24 cellular contexts compared by ENCODE assay signal in the genomic region with DNA sequence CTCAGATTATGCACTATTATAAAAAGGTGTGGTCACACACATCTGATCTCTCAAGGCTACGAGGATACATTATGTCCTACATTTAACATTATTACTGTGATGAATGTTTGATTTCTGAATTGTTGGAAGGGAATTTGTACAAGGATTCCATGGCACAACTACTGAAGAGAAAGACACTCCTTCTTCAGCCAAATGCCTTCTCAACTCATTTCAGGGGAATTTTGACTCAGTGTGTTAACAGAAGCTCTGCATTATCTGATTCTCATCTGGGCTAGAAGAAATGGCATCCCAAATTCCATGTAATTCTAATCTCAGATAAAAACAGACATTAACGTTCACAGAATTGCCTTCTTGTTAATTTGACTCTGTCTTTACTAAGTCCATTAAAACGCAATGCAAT.
"Had no signal": no experiment of that assay in that cellular context is flagged by ENCODE, and none has a peak within 500 bp of the region (broad histone marks: within the 10 kb centered on the region; RNA-seq: fewer than 3 reads in every experiment).

No MANE protein-coding gene starts in this region.

- H2AFZ ChIP-seq: parathyroid adenoma had no signal

- H3K79me2 ChIP-seq: parathyroid adenoma had no signal

- H3K4me3 Mint-ChIP-seq: activated B cell treated with CpG ODN at 0.5 μM for 24 hours; activated CD8-positive, alpha-beta T cell treated with anti-CD3 and anti-CD28 coated beads for 36 hours; activated T-cell treated with anti-CD3 and anti-CD28 coated beads, Interleukin-2, amount 50 U/mL, for 4 hours; activated T-helper 17 cell treated with anti-CD3 and anti-CD28 coated beads, Interleukin-2, amount 50 U/mL, for 72 hours; naive thymus-derived CD4-positive, alpha-beta T cell; type B pancreatic cell had no signal

- H3K9ac ChIP-seq: parathyroid adenoma had no signal

- H3K27ac ChIP-seq: body of pancreas, parathyroid adenoma, right atrium auricular region, spleen, testis, uterus had no signal

- H3K9me3 Mint-ChIP-seq: activated B cell treated with CpG ODN at 0.5 μM for 24 hours; activated CD8-positive, alpha-beta T cell treated with anti-CD3 and anti-CD28 coated beads for 36 hours; activated T-cell treated with anti-CD3 and anti-CD28 coated beads, Interleukin-2, amount 50 U/mL, for 4 hours had no signal

- H3K36me3 Mint-ChIP-seq: activated naive CD4-positive, alpha-beta T cell treated with anti-CD3 and anti-CD28 coated beads, Interleukin-2, amount 50 U/mL, for 72 hours; naive thymus-derived CD4-positive, alpha-beta T cell; type B pancreatic cell had no signal

- H3K27ac Mint-ChIP-seq: activated B cell treated with CpG ODN at 0.5 μM for 24 hours; activated CD8-positive, alpha-beta T cell treated with anti-CD3 and anti-CD28 coated beads for 36 hours; activated naive CD4-positive, alpha-beta T cell treated with anti-CD3 and anti-CD28 coated beads, Interleukin-2, amount 50 U/mL, for 72 hours; activated T-helper 17 cell treated with anti-CD3 and anti-CD28 coated beads, Interleukin-2, amount 50 U/mL, for 72 hours; naive thymus-derived CD4-positive, alpha-beta T cell; type B pancreatic cell had no signal

- H3K4me1 ChIP-seq: body of pancreas, parathyroid adenoma, right atrium auricular region, spleen, testis, uterus had no signal

- H3K27me3 ChIP-seq: body of pancreas, right atrium auricular region, spleen, testis, uterus had no signal

- H3K36me3 ChIP-seq: right atrium auricular region, spleen, uterus had no signal

- DNase-seq: activated B cell treated with CpG ODN at 0.5 μM for 24 hours; activated CD4-positive, alpha-beta T cell treated with anti-CD3 and anti-CD28 coated beads, Interleukin-2, amount 50 U/mL, for 1 hour; activated CD8-positive, alpha-beta T cell treated with anti-CD3 and anti-CD28 coated beads for 36 hours; activated naive CD4-positive, alpha-beta T cell; activated T-cell treated with anti-CD3 and anti-CD28 coated beads, Interleukin-2, amount 50 U/mL, for 4 hours; body of pancreas; dermis blood vessel endothelial cell; effector CD4-positive, alpha-beta T cell; head of caudate nucleus; hippocampal formation; kidney; left colon; midbrain; naive thymus-derived CD4-positive, alpha-beta T cell; spleen; stimulated activated naive CD4-positive, alpha-beta T cell treated with Interleukin-2 at 50 U/mL for 16 hours; T-helper 2 cell; testis; uterus had no signal

- H3K4me3 ChIP-seq: body of pancreas, right atrium auricular region, spleen, testis, uterus had no signal

- H3K9me3 ChIP-seq: body of pancreas, right atrium auricular region, spleen, testis, uterus had no signal

- H3K27me3 Mint-ChIP-seq: activated B cell treated with CpG ODN at 0.5 μM for 24 hours; activated CD8-positive, alpha-beta T cell treated with anti-CD3 and anti-CD28 coated beads for 36 hours; activated T-helper 17 cell treated with anti-CD3 and anti-CD28 coated beads, Interleukin-2, amount 50 U/mL, for 72 hours; naive thymus-derived CD4-positive, alpha-beta T cell; type B pancreatic cell had no signal

- H3K4me1 Mint-ChIP-seq: activated B cell treated with CpG ODN at 0.5 μM for 24 hours; activated T-helper 17 cell treated with anti-CD3 and anti-CD28 coated beads, Interleukin-2, amount 50 U/mL, for 72 hours; naive thymus-derived CD4-positive, alpha-beta T cell had no signal

- ATAC-seq: activated CD8-positive, alpha-beta T cell treated with anti-CD3 and anti-CD28 coated beads for 36 hours; activated naive CD4-positive, alpha-beta T cell treated with anti-CD3 and anti-CD28 coated beads, Interleukin-2, amount 50 U/mL, for 72 hours; activated T-cell treated with anti-CD3 and anti-CD28 coated beads, Interleukin-2, amount 50 U/mL, for 4 hours; activated T-helper 17 cell treated with anti-CD3 and anti-CD28 coated beads, Interleukin-2, amount 50 U/mL, for 72 hours; body of pancreas; left colon; naive thymus-derived CD4-positive, alpha-beta T cell had no signal
